In the genomic region with DNA sequence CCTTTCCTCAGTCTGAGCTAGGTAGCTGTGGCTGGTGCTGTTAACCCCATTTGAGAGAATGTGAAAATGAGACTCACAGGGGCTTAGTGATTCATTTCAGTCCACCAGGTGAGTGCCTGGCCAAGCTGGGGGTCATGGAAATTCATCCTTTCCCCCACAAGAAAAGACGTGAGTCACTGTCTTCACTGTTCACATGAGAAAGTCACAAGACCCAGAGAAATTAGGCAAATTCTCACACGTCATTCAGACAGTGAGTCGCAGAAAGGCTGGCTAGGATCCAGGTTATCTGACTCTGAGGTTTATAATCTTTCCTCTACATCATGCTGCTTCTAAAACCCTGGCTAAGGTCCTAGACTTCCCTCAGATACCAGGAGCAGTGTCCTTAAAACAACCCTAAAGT, we compare ENCODE assay signal across 9 cellular contexts.
DNase-seq lines count a peak whose midpoint lies in the region; ATAC-seq lines count a peak whose summit lies in the region.
"Had no signal": no experiment of that assay in that cellular context is flagged by ENCODE, and none has a peak within 500 bp of the region (broad histone marks: within the 10 kb centered on the region; RNA-seq: fewer than 3 reads in every experiment).

No MANE protein-coding gene starts in this region.

- H3K9me3 ChIP-seq in T-helper 17 cell (ENCODE audit: control insufficient read depth, low read length, poor library complexity, severe bottlenecking), result no peaks in the 10 kb centered on the region

- peaks cover 2% of the 10 kb centered on the region for H3K4me1 Mint-ChIP-seq in T-helper 17 cell

- H3K27ac Mint-ChIP-seq in T-helper 17 cell, result no peak overlapping the region

- H3K4me3 Mint-ChIP-seq in T-helper 17 cell, result no peak overlapping the region

- peaks cover 37% of the 10 kb centered on the region for H3K27me3 Mint-ChIP-seq in T-helper 17 cell

- ATAC-seq in HG03064 (IDR thresholded peaks at IDR 0.05; ENCODE audit: low read depth, unreplicated experiment) (peak; percentile 70), T-helper 17 cell (no peak)

- no peaks in the 10 kb centered on the region for H3K36me3 Mint-ChIP-seq in T-helper 17 cell (ENCODE audit: low read depth)

- DNase-seq in DMS 273 (lab: John Stamatoyannopoulos, UW; ENCODE audit: unreplicated experiment), result peak; percentile 1
- no peak for DNase-seq in DMS 273 treated with DMSO at 0.1 percent for 48 hours (lab: John Stamatoyannopoulos, UW)
- peak; percentile 94 for DNase-seq in astrocyte of the hippocampus (ENCODE audit: low read depth, low spot score)
- peak in 2 of 3 donors; percentile 6 to 7 for DNase-seq in stimulated activated CD4-positive, alpha-beta T cell treated with anti-CD3 and anti-CD28 coated beads, Interleukin-12 subunit alpha, Interleukin-12 subunit beta, amount 100 ng/mL, for 48 hours (ENCODE audit: low read depth in 2 of 3, low spot score in 1 of 3)
- no peak for DNase-seq in T-helper 17 cell
- DNase-seq in superior temporal gyrus (ENCODE audit: extremely low spot score), result no peak
- no peak for DNase-seq in pons (ENCODE audit: low spot score)
- DNase-seq: glutamatergic neuron had no signal

Comparison
In these comparisons a context has a peak if more than half of its experiments do, and no peak if none do; other contexts are left out.
1. DNase-seq: peak in DMS 273 (single experiment), astrocyte of the hippocampus (single experiment) and stimulated activated CD4-positive, alpha-beta T cell treated with anti-CD3 and anti-CD28 coated beads, Interleukin-12 subunit alpha, Interleukin-12 subunit beta, amount 100 ng/mL, for 48 hours (2 of 3); none in DMS 273 treated with DMSO at 0.1 percent for 48 hours (single experiment), T-helper 17 cell (0 of 3), superior temporal gyrus (single experiment) and pons (single experiment).